In genomic region chr4:42478509-42478908, GRCh38 we compare ENCODE assay signal across 29 cellular contexts.
DNase-seq lines count a peak whose midpoint lies in the region; ATAC-seq and TF ChIP-seq lines count a peak whose summit lies in the region.
"Had no signal": no experiment of that assay in that cellular context is flagged by ENCODE, and none has a peak within 500 bp of the region (broad histone marks: within the 10 kb centered on the region; RNA-seq: fewer than 3 reads in every experiment).

No MANE protein-coding gene starts in this region.

- no peak overlapping the region for H3K4me3 ChIP-seq in transverse colon
- H3K4me3 ChIP-seq in trophoblast cell (ENCODE audit: low read depth, low read length), result no peak overlapping the region
- H3K4me3 ChIP-seq: BLaER1, coronary artery, gastrocnemius medialis, left ventricle myocardium inferior, prostate gland, sigmoid colon, thyroid gland had no signal

- TF ChIP-seq POLR2A in transverse colon (IDR thresholded peaks at IDR 0.05), result no peak

- no peak overlapping the region for H3K4ac ChIP-seq in trophoblast cell (ENCODE audit: low read depth, low read length)

- H3K36me3 ChIP-seq in transverse colon (no peaks in the 10 kb centered on the region), trophoblast cell (ENCODE audit: control insufficient read depth in 1 of 2, insufficient read depth in 2 of 2, low read length in 2 of 2) (no peaks in the 10 kb centered on the region)
- H3K36me3 ChIP-seq: gastrocnemius medialis, prostate gland, sigmoid colon, thyroid gland had no signal

- no peak overlapping the region for H3K18ac ChIP-seq in trophoblast cell (ENCODE audit: low read length)

- no peak overlapping the region for H2AFZ ChIP-seq in trophoblast cell (ENCODE audit: insufficient read depth, low read length, poor library complexity)

- no peak overlapping the region for H4K8ac ChIP-seq in trophoblast cell (ENCODE audit: low read depth, low read length)

- no peak overlapping the region for H2BK120ac ChIP-seq in trophoblast cell (ENCODE audit: insufficient read depth, low read length, poor library complexity)

- TF ChIP-seq EP300 in transverse colon (IDR thresholded peaks at IDR 0.05; ENCODE audit: low read depth), result no peak

- H4K91ac ChIP-seq in trophoblast cell (ENCODE audit: low read depth, low read length), result no peak overlapping the region

- H3K79me1 ChIP-seq in trophoblast cell (ENCODE audit: low read length), result no peaks in the 10 kb centered on the region

- H4K12ac ChIP-seq in trophoblast cell (ENCODE audit: low read depth, low read length), result no peak overlapping the region

- H3K14ac ChIP-seq in trophoblast cell (ENCODE audit: low read length), result no peak overlapping the region

- no peaks in the 10 kb centered on the region for H3K4me1 ChIP-seq in transverse colon
- no peaks in the 10 kb centered on the region for H3K4me1 ChIP-seq in trophoblast cell (ENCODE audit: control insufficient read depth in 1 of 2, insufficient read depth in 2 of 2, low read length in 2 of 2)
- H3K4me1 ChIP-seq: BLaER1, left ventricle myocardium inferior, prostate gland had no signal

- H3K27ac ChIP-seq in transverse colon, result no peak overlapping the region
- no peak overlapping the region for H3K27ac ChIP-seq in substantia nigra (ENCODE audit: low read depth, low read length, poor library complexity, severe bottlenecking)
- no peak overlapping the region for H3K27ac ChIP-seq in trophoblast cell (ENCODE audit: low read depth, low read length)
- H3K27ac ChIP-seq: BLaER1, coronary artery, gastrocnemius medialis, left ventricle myocardium inferior, prostate gland, sigmoid colon, thyroid gland had no signal

- H3K4me2 ChIP-seq in trophoblast cell (ENCODE audit: low read length), result no peak overlapping the region
- H3K4me2 ChIP-seq: BLaER1 had no signal

- H3K27me3 ChIP-seq in transverse colon (no peaks in the 10 kb centered on the region), trophoblast cell (ENCODE audit: insufficient read depth, low read length) (no peaks in the 10 kb centered on the region)
- H3K27me3 ChIP-seq: BLaER1, gastrocnemius medialis, sigmoid colon, thyroid gland had no signal

- H2BK12ac ChIP-seq in trophoblast cell (ENCODE audit: low read length), result no peak overlapping the region

- H3K9ac ChIP-seq in trophoblast cell (ENCODE audit: low read length), result no peak overlapping the region
- H3K9ac ChIP-seq: BLaER1 had no signal

- ATAC-seq in GM18502 (IDR thresholded peaks at IDR 0.05; ENCODE audit: poor library complexity, unreplicated experiment) (peak; percentile 60), GM19463 (IDR thresholded peaks at IDR 0.05; ENCODE audit: unreplicated experiment) (peak; percentile 67), HG02759 (IDR thresholded peaks at IDR 0.05; ENCODE audit: unreplicated experiment) (peak; percentile 68), HG03442 (IDR thresholded peaks at IDR 0.05; ENCODE audit: unreplicated experiment) (peak; percentile 65)
- ATAC-seq: activated CD8-positive, alpha-beta memory T cell treated with anti-CD3 and anti-CD28 coated beads, Interleukin-2, amount 10 ng/mL, durations not matched to agents 7 days and 5 days; gastrocnemius medialis; HepG2; T-helper 17 cell had no signal

- DNase-seq in NCI-H2081 treated with DMSO at 0.1 percent for 48 hours (lab: John Stamatoyannopoulos, UW) (no peak), transverse colon (no peak), substantia nigra (lab: John Stamatoyannopoulos, UW) (no peak), trophoblast cell (no peak)
- DNase-seq: activated CD4-positive, alpha-beta T cell treated with anti-CD3 and anti-CD28 coated beads, Interleukin-2, amount 10 ng/mL, durations not matched to agents 24 days and 14 days; activated CD8-positive, alpha-beta memory T cell treated with anti-CD3 and anti-CD28 coated beads, Interleukin-2, amount 10 ng/mL, durations not matched to agents 7 days and 5 days; activated naive CD4-positive, alpha-beta T cell treated with anti-CD3 and anti-CD28 coated beads, Interleukin-2, amount 50 U/mL, for 16 hours; anterior cingulate cortex; COR-L47; endodermal cell; gastrocnemius medialis; GDM1; hypothalamus; left ventricle myocardium inferior; naive B cell; NCI-H1092; NCI-H187; NCI-H524 treated with DMSO at 0.1 percent for 48 hours; sigmoid colon; T-helper 17 cell; thyroid gland had no signal

- no peaks in the 10 kb centered on the region for H3K79me2 ChIP-seq in trophoblast cell (ENCODE audit: control insufficient read depth, insufficient read depth, low read length, poor library complexity)

- intact Hi-C loops in transverse colon (cut with DNase I; ENCODE audit: low total_unique reads), result no loop called here

- in situ Hi-C loops in transverse colon (cut with MboI; ENCODE audit: low pct_ligation_motif_present in 1 of 4, low pct_unique_long_range_greater_than_20kb in 1 of 4, low sequenced_read_pairs in 3 of 4), result no loop called here

- H2BK5ac ChIP-seq in trophoblast cell (ENCODE audit: low read depth, low read length, poor library complexity), result no peak overlapping the region

- WGBS in transverse colon (ENCODE audit: low coverage in 1 of 2), 2 donors, result 80 to 94% methylated on average over 1 to 2 of the region's 2 CpGs
- WGBS in trophoblast cell (ENCODE audit: extremely low coverage, insufficient coverage, insufficient read length), result no CpG with 5 or more reads among the region's 2 CpGs

- TF ChIP-seq CTCF in transverse colon (IDR thresholded peaks at IDR 0.05), result no peak

- no peak overlapping the region for H3K23ac ChIP-seq in trophoblast cell (ENCODE audit: low read length)

- H3K9me3 ChIP-seq in transverse colon (no peaks in the 10 kb centered on the region), trophoblast cell (ENCODE audit: insufficient read depth, low read depth, low read length) (no peaks in the 10 kb centered on the region)
- H3K9me3 ChIP-seq: BLaER1, gastrocnemius medialis, left ventricle myocardium inferior, prostate gland, sigmoid colon, thyroid gland had no signal

- no peak overlapping the region for H2AK5ac ChIP-seq in trophoblast cell (ENCODE audit: low read length)
